ENCODE assay signal across 26 cellular contexts in the genomic region with DNA sequence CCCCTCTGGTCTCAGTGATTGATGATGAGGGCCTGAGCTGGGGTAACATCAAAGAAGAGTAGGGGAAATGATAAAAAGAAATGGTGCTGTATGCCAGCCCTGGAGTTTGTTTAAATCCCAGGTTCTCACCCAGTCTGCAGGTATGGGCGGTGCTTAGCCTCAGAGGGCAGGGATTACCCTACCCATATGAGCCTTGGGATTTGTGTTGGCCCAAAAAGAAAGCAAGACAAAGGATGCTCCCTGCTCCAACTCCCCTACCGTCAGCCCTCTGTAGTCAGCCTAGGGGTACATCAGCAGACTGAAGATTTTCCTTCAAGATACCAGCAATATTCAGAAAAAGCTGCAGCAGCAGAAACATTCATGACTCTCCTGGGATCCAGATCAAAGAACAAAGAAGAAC.
"Had no signal": no experiment of that assay in that cellular context is flagged by ENCODE, and none has a peak within 500 bp of the region (broad histone marks: within the 10 kb centered on the region; RNA-seq: fewer than 3 reads in every experiment).

No MANE protein-coding gene starts in this region.

- H3K9me3 Mint-ChIP-seq: endodermal cell; natural killer cell treated with Interleukin-12 subunit alpha and Interleukin-12 subunit beta and Interleukin-15 and Interleukin-18, amount 100 ng/mL, for 72 hours had no signal

- H3K36me3 Mint-ChIP-seq: mesothelial cell of epicardium; natural killer cell treated with Interleukin-12 subunit alpha and Interleukin-12 subunit beta and Interleukin-15 and Interleukin-18, amount 100 ng/mL, for 72 hours had no signal

- DNase-seq: effector CD8-positive, alpha-beta T cell; endodermal cell; foreskin fibroblast; gastrocnemius medialis; head of caudate nucleus; kidney; mucosa of descending colon; naive B cell; nucleus accumbens; stimulated activated CD4-positive, alpha-beta T cell treated with anti-CD3 and anti-CD28 coated beads, Interleukin-2, amount 100 ng/mL, for 24 hours; stimulated activated CD4-positive, alpha-beta T cell treated with anti-CD3 and anti-CD28 coated beads, Interleukin-4, amount 100 ng/mL, for 24 hours; stimulated activated naive CD8-positive, alpha-beta T cell treated with anti-CD3 and anti-CD28 coated beads, Interleukin-15, Interleukin-2, amounts not matched to agents 100 U/mL and 50 U/mL, for 24 hours had no signal

- H3K27ac Mint-ChIP-seq: endodermal cell; memory B cell; mesothelial cell of epicardium; natural killer cell treated with Interleukin-12 subunit alpha and Interleukin-12 subunit beta and Interleukin-15 and Interleukin-18, amount 100 ng/mL, for 72 hours; stimulated activated memory B cell treated with anti-CD40 and anti-IgM and Interleukin-4, amounts not matched to agents 10 μg/mL and 1 μg/mL and 100 μg/mL, for 72 hours had no signal

- H3K36me3 ChIP-seq: gastrocnemius medialis, prostate gland, right atrium auricular region, thoracic aorta, tibial nerve had no signal

- H3K4me3 Mint-ChIP-seq: endodermal cell; memory B cell; mesothelial cell of epicardium; naive B cell; natural killer cell treated with Interleukin-12 subunit alpha and Interleukin-12 subunit beta and Interleukin-15 and Interleukin-18, amount 100 ng/mL, for 72 hours; stimulated activated memory B cell treated with anti-CD40 and anti-IgM and Interleukin-4, amounts not matched to agents 10 μg/mL and 1 μg/mL and 100 μg/mL, for 72 hours had no signal

- H3K4me1 Mint-ChIP-seq: endodermal cell; memory B cell; naive B cell; stimulated activated memory B cell treated with anti-CD40 and anti-IgM and Interleukin-4, amounts not matched to agents 10 μg/mL and 1 μg/mL and 100 μg/mL, for 72 hours had no signal

- H3K9me3 ChIP-seq: gastrocnemius medialis, mucosa of descending colon, prostate gland, right atrium auricular region, thoracic aorta, tibial nerve had no signal

- FAIRE-seq: colon, kidney had no signal

- H3K27ac ChIP-seq: epithelial cell of prostate, gastrocnemius medialis, prostate gland, right atrium auricular region, thoracic aorta, tibial nerve had no signal

- H3K4me3 ChIP-seq: gastrocnemius medialis, lung, mucosa of descending colon, prostate gland, right atrium auricular region, thoracic aorta, tibial nerve had no signal

- H3K27me3 ChIP-seq: gastrocnemius medialis, right atrium auricular region, tibial nerve had no signal

- ATAC-seq: esophagus mucosa; gastrocnemius medialis; left lobe of liver; mucosa of descending colon; sciatic nerve; stimulated activated naive CD8-positive, alpha-beta T cell treated with anti-CD3 and anti-CD28 coated beads, Interleukin-15, Interleukin-2, amounts not matched to agents 100 U/mL and 50 U/mL, for 24 hours had no signal

- H3K4me1 ChIP-seq: gastrocnemius medialis, prostate gland, right atrium auricular region, tibial nerve had no signal
